ENCODE assay signal across 12 cellular contexts in genomic region chr4:189989941-189990340, GRCh38. TPM values are rescaled to one million over a fixed set of nuclear protein-coding genes. Genes with fewer than 3 reads are reported as not detected.
"Had no signal": no experiment of that assay in that cellular context is flagged by ENCODE, and none has a peak within 500 bp of the region (broad histone marks: within the 10 kb centered on the region; RNA-seq: fewer than 3 reads in every experiment).

No MANE protein-coding gene starts in this region.

RNA-seq across cellular contexts. Expression of gene FRG2, which starts 37.1 kb away (rescaled TPM):
- total RNA-seq: activated B cell treated with CpG ODN at 0.5 μM for 24 hours; activated CD4-positive, alpha-beta memory T cell treated with anti-CD3 and anti-CD28 coated beads, Interleukin-2, amount 10 ng/mL, durations not matched to agents 7 days and 5 days; activated CD4-positive, alpha-beta T cell treated with anti-CD3 and anti-CD28 coated beads for 36 hours; activated CD4-positive, alpha-beta T cell treated with anti-CD3 and anti-CD28 coated beads, Interleukin-2, amount 10 ng/mL, durations not matched to agents 24 days and 14 days; activated CD4-positive, alpha-beta T cell treated with anti-CD3 and anti-CD28 coated beads, Interleukin-2, amount 10 ng/mL, durations not matched to agents 7 days and 5 days; activated CD8-positive, alpha-beta memory T cell treated with anti-CD3 and anti-CD28 coated beads, Interleukin-2, amount 10 ng/mL, durations not matched to agents 7 days and 5 days; activated CD8-positive, alpha-beta T cell treated with anti-CD3 and anti-CD28 coated beads for 36 hours; activated CD8-positive, alpha-beta T cell treated with anti-CD3 and anti-CD28 coated beads, Interleukin-2, amount 10 ng/mL, durations not matched to agents 7 days and 5 days; T-helper 1 cell treated with Interleukin-12 subunit alpha and Interleukin-12 subunit beta and Interleukin-4 antibody, amounts not matched to agents 30 ng/mL and 1 ng/mL, for 36 hours; T-helper 17 cell; T-helper 2 cell treated with Interferon-gamma antibody and Interleukin-4, amounts not matched to agents 100 ng/mL and 5 ng/mL, for 36 hours; WTC11 had no signal
